8 cellular contexts compared by ENCODE assay signal in genomic region chr13:73059460-73060250, GRCh38. TPM values are rescaled to one million over a fixed set of nuclear protein-coding genes. Genes with fewer than 3 reads are reported as not detected.
DNase-seq lines count a peak whose midpoint lies in the region; ATAC-seq and TF ChIP-seq lines count a peak whose summit lies in the region.

No MANE protein-coding gene starts in this region.

- no peak overlapping the region for H2BK5ac ChIP-seq in mesendoderm (ENCODE audit: low read length)

- H2BK120ac ChIP-seq in mesendoderm (ENCODE audit: low read depth, low read length), result no peak overlapping the region

- peak overlapping the region; percentile 81 for H3K4me3 Mint-ChIP-seq in WTC11

- H3K4me3 ChIP-seq in GM12875 (ENCODE audit: low read depth, low read length) (peak overlapping the region; percentile 51), mesendoderm (ENCODE audit: low read length) (peak overlapping the region; percentile 88)

- H3K4me1 Mint-ChIP-seq in WTC11, result peaks cover 67% of the 10 kb centered on the region

- no peaks in the 10 kb centered on the region for H3K4me1 ChIP-seq in mesendoderm (ENCODE audit: control insufficient read depth, low read depth, low read length)

- H4K8ac ChIP-seq in mesendoderm (ENCODE audit: low read depth, low read length), result no peak overlapping the region

- DNase-seq in WTC11 (ENCODE audit: low spot score) (peak; percentile 78), ecto neural progenitor cell (ENCODE audit: low spot score) (peak; percentile 81), mesendoderm (peak; percentile 81), cerebellum (ENCODE audit: low spot score) (no peak)
- peak in 5 of 6 experiments; percentile 20 to 76 (median 42) for DNase-seq in stimulated activated naive CD4-positive, alpha-beta T cell (lab: John Stamatoyannopoulos, UW)

- no peak for TF ChIP-seq EP300 in Ishikawa (IDR thresholded peaks at IDR 0.05; ENCODE audit: borderline replicate concordance)

- H3K27me3 ChIP-seq in mesendoderm (ENCODE audit: insufficient read depth, low read length, poor library complexity), result no peaks in the 10 kb centered on the region

- peak overlapping the region; percentile 59 for H3K27ac ChIP-seq in mesendoderm (ENCODE audit: low read depth, low read length)

- H3K56ac ChIP-seq in mesendoderm (ENCODE audit: low read length), result peak overlapping the region; percentile 92

- no peaks in the 10 kb centered on the region for H3K9me3 Mint-ChIP-seq in WTC11

- no peaks in the 10 kb centered on the region for H3K36me3 ChIP-seq in mesendoderm (ENCODE audit: control insufficient read depth, insufficient read depth, low read length)

- no peak overlapping the region for H3K27ac Mint-ChIP-seq in WTC11

- H3K79me2 ChIP-seq in mesendoderm (ENCODE audit: control insufficient read depth, insufficient read depth, low read length), result peaks cover 11% of the 10 kb centered on the region

- peak overlapping the region; percentile 88 for H3K18ac ChIP-seq in mesendoderm (ENCODE audit: low read length)

- WGBS in mesendoderm (ENCODE audit: extremely low coverage, insufficient coverage, low lambda C conversion rate), result no CpG with 5 or more reads among the region's 68 CpGs

- H3K36me3 Mint-ChIP-seq in WTC11, result no peaks in the 10 kb centered on the region

- POLR2A ChIA-PET in WTC11 (lab: Charles Lee), result interaction anchor here (1.7 kb wide), 1 partner anchor 16 kb away, joined by 6 read pairs; no protein-coding TSS in a partner anchor

- H3K23ac ChIP-seq in mesendoderm (ENCODE audit: low read length), result peak overlapping the region; percentile 59

- ATAC-seq in GM21737 (IDR thresholded peaks at IDR 0.05; ENCODE audit: unreplicated experiment) (peak; percentile 30), WTC11 (peak; percentile 62)

- H3K27me3 Mint-ChIP-seq in WTC11 (ENCODE audit: low read depth), result peaks cover 75% of the 10 kb centered on the region

- CTCF ChIA-PET in WTC11 (lab: Charles Lee), result interaction anchor here (0.6 to 1.3 kb wide), 4 partner anchors 16 to 447 kb away, joined by 4 to 5 read pairs (median 4); no protein-coding TSS in a partner anchor

- peak overlapping the region; percentile 77 for H3K9ac ChIP-seq in mesendoderm (ENCODE audit: low read length)

- H4K5ac ChIP-seq in mesendoderm (ENCODE audit: low read length), result no peak overlapping the region

- H3K79me1 ChIP-seq in mesendoderm (ENCODE audit: low read length), result peaks cover 5% of the 10 kb centered on the region

- H2BK15ac ChIP-seq in mesendoderm (replicated peaks; ENCODE audit: low read depth), result no peak overlapping the region

- TF ChIP-seq CTCF in GM12875 (IDR thresholded peaks at IDR 0.05; ENCODE audit: borderline replicate concordance, insufficient read depth, low read depth, low read length), result no peak; the same call in 1 of the 2 replicates
- no peak for TF ChIP-seq CTCF in WTC11 (IDR thresholded peaks at IDR 0.05)

- no peak overlapping the region for H2AK5ac ChIP-seq in mesendoderm (ENCODE audit: low read length)

- peak; percentile 33; the same call in 1 of the 2 replicates for TF ChIP-seq RAD21 in Ishikawa (IDR thresholded peaks at IDR 0.05; ENCODE audit: low read depth)

- peak overlapping the region; percentile 88 for H3K4me2 ChIP-seq in mesendoderm (ENCODE audit: low read length)

- peak overlapping the region; percentile 71 for H3K4ac ChIP-seq in mesendoderm (ENCODE audit: low read depth, low read length)

TF ChIP-seq in Ishikawa, 13 proteins besides CTCF, POLR2A, EP300 and RAD21 (continues in another document):
- TF ChIP-seq EGR1 (IDR thresholded peaks at IDR 0.05) (no peak; the same call in 1 of the 2 replicates), ZBTB7A (IDR thresholded peaks at IDR 0.05; ENCODE audit: low read depth) (no peak), REST (IDR thresholded peaks at IDR 0.05; ENCODE audit: low read depth) (no peak), YY1 (IDR thresholded peaks at IDR 0.05; ENCODE audit: low read depth) (no peak), FOXM1 (IDR thresholded peaks at IDR 0.05; ENCODE audit: borderline replicate concordance, low read depth) (no peak), MAX (IDR thresholded peaks at IDR 0.05) (no peak), CREB1 (IDR thresholded peaks at IDR 0.05; ENCODE audit: low read depth) (no peak), USF1 (IDR thresholded peaks at IDR 0.05) (no peak), TEAD4 (IDR thresholded peaks at IDR 0.05) (no peak)

TF ChIP-seq in WTC11, 78 proteins besides CTCF, POLR2A, EP300 and RAD21:
- no peak for TF ChIP-seq IRF1 (CRISPR knock-in tag; IDR thresholded peaks at IDR 0.05)
- TF ChIP-seq ATF3 (CRISPR knock-in tag; conservative IDR thresholded peaks at IDR 0.05), result no peak
- no peak for TF ChIP-seq ZNF219 (CRISPR knock-in tag; IDR thresholded peaks at IDR 0.05; ENCODE audit: borderline replicate concordance)
- no peak for TF ChIP-seq ESRRA (CRISPR knock-in tag; IDR thresholded peaks at IDR 0.05; ENCODE audit: borderline replicate concordance)
- TF ChIP-seq SP1 (CRISPR knock-in tag; conservative IDR thresholded peaks at IDR 0.05), result no peak
- TF ChIP-seq CREM (CRISPR knock-in tag; IDR thresholded peaks at IDR 0.05), result no peak
TF ChIP-seq in WTC11: peak in this region for 0.

RNA-seq across cellular contexts. Expression of gene KLF5, which starts 0.8 kb away (rescaled TPM):
- 2.3 to 3.0 TPM (median 2.4 TPM) in 3 replicates for total RNA-seq in WTC11 (2021)
- 27.1 TPM for polyA plus RNA-seq in mesendoderm (2013, experiment 1 of 2)
- 30.3 TPM for polyA plus RNA-seq in mesendoderm (2013, experiment 2 of 2)
- total RNA-seq in cerebellum, result 1.7 TPM
